ENCODE assay signal across 12 cellular contexts in genomic region chr3:124793054-124793740, GRCh38.
DNase-seq lines count a peak whose midpoint lies in the region; ATAC-seq and TF ChIP-seq lines count a peak whose summit lies in the region.
"Had no signal": no experiment of that assay in that cellular context is flagged by ENCODE, and none has a peak within 500 bp of the region (broad histone marks: within the 10 kb centered on the region; RNA-seq: fewer than 3 reads in every experiment).

No MANE protein-coding gene starts in this region.

- H3K36me3 ChIP-seq in heart right ventricle (peaks cover 0 to 56% (median 20%) of the 10 kb centered on the region in 9 donors), brain microvascular endothelial cell (replicated peaks) (peaks cover 29% of the 10 kb centered on the region), uterus (no peaks in the 10 kb centered on the region)
- H3K36me3 ChIP-seq in CD8-positive, alpha-beta T cell (ENCODE audit: insufficient read depth, low read length): no peaks in the 10 kb centered on the region

- no peaks in the 10 kb centered on the region for H3K4me1 Mint-ChIP-seq in CD8-positive, alpha-beta T cell (ENCODE audit: low read depth)
- H3K4me1 Mint-ChIP-seq: activated CD4-positive, alpha-beta T cell treated with anti-CD3 and anti-CD28 coated beads for 36 hours had no signal

- H3K27ac ChIP-seq in heart right ventricle (peak overlapping the region in 8 of 10 donors; percentile 13 to 82 (median 54)), brain microvascular endothelial cell (peak overlapping the region; percentile 87), uterus (peak overlapping the region; percentile 69 to 82)
- H3K27ac ChIP-seq in CD8-positive, alpha-beta T cell (ENCODE audit: low read depth, low read length): no peak overlapping the region

- H3K9me3 ChIP-seq in heart right ventricle (no peaks in the 10 kb centered on the region), uterus (no peaks in the 10 kb centered on the region)
- no peaks in the 10 kb centered on the region for H3K9me3 ChIP-seq in CD8-positive, alpha-beta T cell (ENCODE audit: low read length)

- H3K36me3 Mint-ChIP-seq in CD8-positive, alpha-beta T cell: no peaks in the 10 kb centered on the region

- H3K4me1 ChIP-seq in heart right ventricle (peaks cover 0 to 46% (median 42%) of the 10 kb centered on the region in 9 donors), uterus (peaks cover 4 to 6% of the 10 kb centered on the region in 2 donors)
- H3K4me1 ChIP-seq in CD8-positive, alpha-beta T cell (ENCODE audit: insufficient read depth, low read length): no peaks in the 10 kb centered on the region

- no peak overlapping the region for H3K27ac Mint-ChIP-seq in CD8-positive, alpha-beta T cell
- H3K27ac Mint-ChIP-seq: activated CD4-positive, alpha-beta T cell treated with anti-CD3 and anti-CD28 coated beads for 36 hours had no signal

- ATAC-seq in heart right ventricle (peak in 1 of 8 donors; percentile 24), left colon (peak; percentile 59)
- no peak for ATAC-seq in CD8-positive, alpha-beta T cell
- ATAC-seq: activated CD4-positive, alpha-beta T cell treated with anti-CD3 and anti-CD28 coated beads for 36 hours had no signal

- DNase-seq in heart right ventricle: no peak
- no peak for DNase-seq in cardiac septum (ENCODE audit: low spot score)
- no peak for DNase-seq in brain microvascular endothelial cell
- DNase-seq in left colon: no peak
- DNase-seq in uterus: no peak
- no peak for DNase-seq in NCI-H1048 (lab: John Stamatoyannopoulos, UW)
- DNase-seq in NCI-H774 (lab: John Stamatoyannopoulos, UW): no peak
- DNase-seq in CD8-positive, alpha-beta T cell: no peak
- DNase-seq: activated CD4-positive, alpha-beta T cell treated with anti-CD3 and anti-CD28 coated beads for 36 hours; NCI-H146; NCI-H748 treated with DMSO at 0.1 percent for 48 hours; small intestine had no signal

- intact Hi-C loops in heart right ventricle (cut with DNase I) (no loop called here), cardiac septum (cut with DNase I) (no loop called here), left colon (cut with DNase I, micrococcal nuclease) (no loop called here), uterus (cut with DNase I; ENCODE audit: low total_unique reads) (no loop called here)
- intact Hi-C loops in CD8-positive, alpha-beta T cell (cut with DNase I, micrococcal nuclease): no loop called here

- H3K4me3 Mint-ChIP-seq in CD8-positive, alpha-beta T cell: no peak overlapping the region
- H3K4me3 Mint-ChIP-seq: activated CD4-positive, alpha-beta T cell treated with anti-CD3 and anti-CD28 coated beads for 36 hours had no signal

- POLR2A ChIA-PET in CD8-positive, alpha-beta T cell (lab: Charles Lee): no interaction called here

- no peak for TF ChIP-seq POLR2A in uterus (IDR thresholded peaks at IDR 0.05)

- WGBS in heart right ventricle, 2 donors: 72 to 82% methylated on average over 6 of the region's 6 CpGs

- CTCF ChIA-PET in CD8-positive, alpha-beta T cell (lab: Charles Lee): no interaction called here

- no peaks in the 10 kb centered on the region for H3K9me3 Mint-ChIP-seq in CD8-positive, alpha-beta T cell

- in situ Hi-C loops in brain microvascular endothelial cell (cut with HindIII; ENCODE audit: low pct_ligation_motif_present, low sequenced_read_pairs): no loop called here

- peaks cover 3% of the 10 kb centered on the region for H3K27me3 Mint-ChIP-seq in CD8-positive, alpha-beta T cell (ENCODE audit: low read depth)

- H3K4me3 ChIP-seq in heart right ventricle (no peak overlapping the region), brain microvascular endothelial cell (ENCODE audit: low read depth, low read length) (no peak overlapping the region), uterus (no peak overlapping the region)
- no peak overlapping the region for H3K4me3 ChIP-seq in CD8-positive, alpha-beta T cell (ENCODE audit: low read depth, low read length)

- TF ChIP-seq CTCF in heart right ventricle (IDR thresholded peaks at IDR 0.05) (no peak), brain microvascular endothelial cell (IDR thresholded peaks at IDR 0.05; ENCODE audit: low read depth, low read length, missing control alignments) (no peak), uterus (IDR thresholded peaks at IDR 0.05) (no peak)
- no peak for TF ChIP-seq CTCF in CD8-positive, alpha-beta T cell (IDR thresholded peaks at IDR 0.05)

- H3K27me3 ChIP-seq in heart right ventricle (no peaks in the 10 kb centered on the region), brain microvascular endothelial cell (replicated peaks) (no peaks in the 10 kb centered on the region), uterus (no peaks in the 10 kb centered on the region)
- no peaks in the 10 kb centered on the region for H3K27me3 ChIP-seq in CD8-positive, alpha-beta T cell (ENCODE audit: insufficient read depth, low read length)
